In the genomic region with DNA sequence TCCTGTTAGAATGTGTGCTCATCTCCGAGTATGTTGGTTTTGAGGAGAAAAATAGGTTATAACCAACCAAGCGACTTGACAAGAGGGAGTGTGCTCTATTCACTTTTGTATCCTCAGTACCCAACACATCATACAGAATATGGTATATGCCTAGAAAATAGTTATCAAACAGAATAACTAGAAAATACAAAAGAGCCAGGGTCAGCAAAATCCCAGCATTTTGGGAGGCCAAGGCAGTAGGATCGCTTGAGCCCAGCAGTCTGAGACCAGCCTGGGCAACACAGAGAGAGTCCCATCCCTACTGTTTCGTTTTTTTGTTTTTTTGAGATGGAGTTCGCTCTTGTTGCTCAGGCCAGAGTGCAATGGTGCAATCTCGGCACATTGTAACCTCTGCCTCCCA, we compare ENCODE assay signal across 13 cellular contexts.
DNase-seq lines count a peak whose midpoint lies in the region; ATAC-seq and TF ChIP-seq lines count a peak whose summit lies in the region.
"Had no signal": no experiment of that assay in that cellular context is flagged by ENCODE, and none has a peak within 500 bp of the region (broad histone marks: within the 10 kb centered on the region; RNA-seq: fewer than 3 reads in every experiment).

No MANE protein-coding gene starts in this region.

- H2AK5ac ChIP-seq in IMR-90 (ENCODE audit: low read depth, low read length), result peak overlapping the region; percentile 29; the same call in 1 of the 2 replicates

- no peak for DNase-seq in Calu3
- no peak for DNase-seq in IMR-90
- no peak for DNase-seq in brain microvascular endothelial cell
- no peak for DNase-seq in NCI-H526 treated with DMSO at 0.1 percent for 48 hours (lab: John Stamatoyannopoulos, UW)
- DNase-seq in cerebellar cortex (ENCODE audit: low spot score), result no peak
- DNase-seq: Caco-2; CD8-positive, alpha-beta memory T cell; DMS53; GF-D8; KBM-7 had no signal

- POLR2A ChIA-PET in IMR-90 (lab: Charles Lee; ENCODE audit: unreplicated experiment), result no interaction called here

- H4K8ac ChIP-seq in IMR-90 (ENCODE audit: low read depth in 2 of 2, low read length in 2 of 2), result peak overlapping the region in 1 of 2 experiments; percentile 41; a peak in 1 of 4 replicates

- no peak for ATAC-seq in IMR-90 (ENCODE audit: low read depth)
- ATAC-seq in HG03196 (IDR thresholded peaks at IDR 0.05; ENCODE audit: unreplicated experiment), result no peak

- H2BK20ac ChIP-seq in IMR-90 (ENCODE audit: low read depth, low read length), result peak overlapping the region; percentile 88

- H3K14ac ChIP-seq in IMR-90 (replicated peaks; ENCODE audit: low read depth, low read length), result peak overlapping the region; percentile 68; the same call in 1 of the 2 replicates

- H3K27me3 ChIP-seq in IMR-90 (ENCODE audit: control insufficient read depth, insufficient read depth, low read length) (no peaks in the 10 kb centered on the region), brain microvascular endothelial cell (replicated peaks) (no peaks in the 10 kb centered on the region), skeletal muscle satellite cell (ENCODE audit: control insufficient read depth, insufficient read depth, low read length) (no peaks in the 10 kb centered on the region)
- H3K27me3 ChIP-seq: BLaER1 had no signal

- H3K9me1 ChIP-seq in IMR-90 (ENCODE audit: insufficient read depth, low read length), result peaks cover 6% of the 10 kb centered on the region; the same call in 1 of the 2 replicates

- dilution Hi-C loops in IMR-90 (cut with HindIII; ENCODE audit: low sequenced_read_pairs, unreplicated experiment), result no loop called here

- peak overlapping the region; percentile 90 for H2BK5ac ChIP-seq in IMR-90 (ENCODE audit: low read depth, low read length, poor library complexity, severe bottlenecking)

- no peak overlapping the region for H3K56ac ChIP-seq in IMR-90 (ENCODE audit: extremely low read depth, insufficient read depth, low read length)

- H3K27ac Mint-ChIP-seq in Calu3 (ENCODE audit: unreplicated experiment), result peak overlapping the region; percentile 24
- H3K27ac Mint-ChIP-seq: CD8-positive, alpha-beta memory T cell had no signal

- in situ Hi-C loops in IMR-90 (cut with MboI; ENCODE audit: low sequenced_read_pairs) (no loop called here), brain microvascular endothelial cell (cut with HindIII; ENCODE audit: low pct_ligation_motif_present, low sequenced_read_pairs) (no loop called here)

- H4K5ac ChIP-seq in IMR-90 (ENCODE audit: low read depth, low read length), result no peak overlapping the region

- no peak for TF ChIP-seq RAD21 in IMR-90 (IDR thresholded peaks at IDR 0.05; ENCODE audit: low read length)

- H3K4me1 ChIP-seq in IMR-90 (ENCODE audit: control insufficient read depth, insufficient read depth, low read length) (peaks cover 4% of the 10 kb centered on the region; the same call in 1 of the 2 replicates), skeletal muscle satellite cell (ENCODE audit: control insufficient read depth, insufficient read depth, low read length) (peaks cover 20% of the 10 kb centered on the region)
- H3K4me1 ChIP-seq: BLaER1 had no signal

- peak overlapping the region; percentile 85 for H2BK120ac ChIP-seq in IMR-90 (ENCODE audit: low read depth, low read length)

- no peak overlapping the region for H3K4me3 ChIP-seq in IMR-90 (ENCODE audit: insufficient read depth, low read depth, low read length)
- H3K4me3 ChIP-seq in brain microvascular endothelial cell (ENCODE audit: low read depth, low read length), result no peak overlapping the region
- no peak overlapping the region for H3K4me3 ChIP-seq in skeletal muscle satellite cell (ENCODE audit: low read length)
- H3K4me3 ChIP-seq: BLaER1 had no signal

- TF ChIP-seq POLR2A in IMR-90 (IDR thresholded peaks at IDR 0.05; ENCODE audit: low read depth, low read length), result no peak

- no peaks in the 10 kb centered on the region for H3K9me3 ChIP-seq in IMR-90 (ENCODE audit: control insufficient read depth, insufficient read depth, low read length)
- no peaks in the 10 kb centered on the region for H3K9me3 ChIP-seq in skeletal muscle satellite cell (replicated peaks; ENCODE audit: low read length)
- H3K9me3 ChIP-seq: Caco-2 had no signal

- H3K4me3 Mint-ChIP-seq in Calu3 (ENCODE audit: low read depth, unreplicated experiment), result no peak overlapping the region
- H3K4me3 Mint-ChIP-seq: CD8-positive, alpha-beta memory T cell had no signal

- H3K9ac ChIP-seq in IMR-90 (ENCODE audit: low read depth, low read length) (no peak overlapping the region), skeletal muscle satellite cell (ENCODE audit: low read depth, low read length) (no peak overlapping the region)
- H3K9ac ChIP-seq: BLaER1 had no signal

- BruUV-seq in Calu3 (replicated peaks; lab: Mats Ljungman, UMichigan) (no TSS peak), IMR-90 (replicated peaks; lab: Mats Ljungman, UMichigan) (no TSS peak)

- CTCF ChIA-PET in Calu3 (lab: Charles Lee), result no interaction called here
- CTCF ChIA-PET in IMR-90 (lab: Yijun Ruan, JAX), result no interaction called here

- H4K20me1 ChIP-seq in IMR-90 (ENCODE audit: insufficient read depth, low read length), result no peaks in the 10 kb centered on the region

- no peaks in the 10 kb centered on the region for H3K9me3 Mint-ChIP-seq in Calu3 (ENCODE audit: low read depth, unreplicated experiment)

- H2AFZ ChIP-seq in IMR-90 (replicated peaks; ENCODE audit: low read length, poor library complexity), result no peak overlapping the region

- intact Hi-C loops in Calu3 (cut with micrococcal nuclease; ENCODE audit: unreplicated experiment) (no loop called here), IMR-90 (cut with micrococcal nuclease) (no loop called here)

- H3K36me3 ChIP-seq in IMR-90 (ENCODE audit: control insufficient read depth, insufficient read depth, low read length) (no peaks in the 10 kb centered on the region), brain microvascular endothelial cell (replicated peaks) (no peaks in the 10 kb centered on the region), skeletal muscle satellite cell (ENCODE audit: insufficient read depth, low read length) (no peaks in the 10 kb centered on the region)
- H3K36me3 ChIP-seq: BLaER1 had no signal

- no peak overlapping the region for H3K4me2 ChIP-seq in IMR-90 (ENCODE audit: low read depth, low read length)
- peak overlapping the region; percentile 36 for H3K4me2 ChIP-seq in skeletal muscle satellite cell (ENCODE audit: low read length)
- H3K4me2 ChIP-seq: BLaER1 had no signal

- WGBS in IMR-90 (ENCODE audit: extremely low coverage in 2 of 2, insufficient read length in 1 of 2), 2 experiments, result 95% methylated on average over 3 of the region's 6 CpGs; no CpG with 5 or more reads in 1 of the 2 experiments

- TF ChIP-seq CTCF in Calu3 (IDR thresholded peaks at IDR 0.05; ENCODE audit: unreplicated experiment), result no peak
- no peak for TF ChIP-seq CTCF in IMR-90 (conservative IDR thresholded peaks at IDR 0.05; ENCODE audit: low read depth, low read length)
- TF ChIP-seq CTCF in brain microvascular endothelial cell (IDR thresholded peaks at IDR 0.05; ENCODE audit: low read depth, low read length, missing control alignments), result no peak

- no peak overlapping the region for H3K23ac ChIP-seq in IMR-90 (ENCODE audit: low read depth, low read length)

- H3K27ac ChIP-seq in IMR-90 (ENCODE audit: insufficient read depth, low read length), result no peak overlapping the region
- peak overlapping the region; percentile 67 for H3K27ac ChIP-seq in brain microvascular endothelial cell
- H3K27ac ChIP-seq: BLaER1 had no signal

- peak overlapping the region; percentile 31; the same call in 1 of the 2 replicates for H3K18ac ChIP-seq in IMR-90 (ENCODE audit: low read depth, low read length)

- H2BK15ac ChIP-seq in IMR-90 (ENCODE audit: low read depth, low read length), result peak overlapping the region; percentile 33; the same call in 1 of the 3 replicates

- no peak overlapping the region for H2AK9ac ChIP-seq in IMR-90 (replicated peaks; ENCODE audit: low read depth, low read length, poor library complexity)

- no peaks in the 10 kb centered on the region for H3K27me3 Mint-ChIP-seq in Calu3 (ENCODE audit: unreplicated experiment)
- H3K27me3 Mint-ChIP-seq: CD8-positive, alpha-beta memory T cell had no signal

- H3K4ac ChIP-seq in IMR-90 (ENCODE audit: low read depth, low read length), result peak overlapping the region; percentile 85

- peaks cover 20% of the 10 kb centered on the region for H3K4me1 Mint-ChIP-seq in Calu3 (ENCODE audit: low read depth, unreplicated experiment)
- H3K4me1 Mint-ChIP-seq: CD8-positive, alpha-beta memory T cell had no signal

- H4K91ac ChIP-seq in IMR-90 (ENCODE audit: insufficient read depth, low read depth, low read length), result no peak overlapping the region; the same call in 1 of the 2 replicates

- no peaks in the 10 kb centered on the region for H3K36me3 Mint-ChIP-seq in Calu3 (ENCODE audit: insufficient read depth, unreplicated experiment)
- H3K36me3 Mint-ChIP-seq: CD8-positive, alpha-beta memory T cell had no signal

- H3K79me1 ChIP-seq in IMR-90 (ENCODE audit: low read depth in 1 of 2, low read length in 2 of 2), result peaks cover 0 to 22% of the 10 kb centered on the region in 2 experiments; a peak in 3 of 4 replicates

TF ChIP-seq in IMR-90, 13 proteins besides CTCF, POLR2A, EP300 and RAD21:
- no peak for TF ChIP-seq MXI1 (IDR thresholded peaks at IDR 0.05; ENCODE audit: borderline replicate concordance, low read depth, low read length)
- no peak for TF ChIP-seq SMC3 (IDR thresholded peaks at IDR 0.05; ENCODE audit: low read depth, low read length)
- no peak for TF ChIP-seq CHD1 (IDR thresholded peaks at IDR 0.05; ENCODE audit: low read depth, low read length)
- no peak for TF ChIP-seq CEBPB (IDR thresholded peaks at IDR 0.05; ENCODE audit: low read depth, low read length)
- TF ChIP-seq, protein P1, sequence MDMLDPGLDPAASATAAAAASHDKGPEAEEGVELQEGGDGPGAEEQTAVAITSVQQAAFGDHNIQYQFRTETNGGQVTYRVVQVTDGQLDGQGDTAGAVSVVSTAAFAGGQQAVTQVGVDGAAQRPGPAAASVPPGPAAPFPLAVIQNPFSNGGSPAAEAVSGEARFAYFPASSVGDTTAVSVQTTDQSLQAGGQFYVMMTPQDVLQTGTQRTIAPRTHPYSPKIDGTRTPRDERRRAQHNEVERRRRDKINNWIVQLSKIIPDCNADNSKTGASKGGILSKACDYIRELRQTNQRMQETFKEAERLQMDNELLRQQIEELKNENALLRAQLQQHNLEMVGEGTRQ (IDR thresholded peaks at IDR 0.05; ENCODE audit: low read depth, low read length), result no peak
- TF ChIP-seq MAFK (IDR thresholded peaks at IDR 0.05; ENCODE audit: low read depth, low read length), result peak; percentile 31; the same call in 1 of the 2 replicates
TF ChIP-seq in IMR-90: peak in this region for 1.
